8 cellular contexts compared by ENCODE assay signal in the genomic region with DNA sequence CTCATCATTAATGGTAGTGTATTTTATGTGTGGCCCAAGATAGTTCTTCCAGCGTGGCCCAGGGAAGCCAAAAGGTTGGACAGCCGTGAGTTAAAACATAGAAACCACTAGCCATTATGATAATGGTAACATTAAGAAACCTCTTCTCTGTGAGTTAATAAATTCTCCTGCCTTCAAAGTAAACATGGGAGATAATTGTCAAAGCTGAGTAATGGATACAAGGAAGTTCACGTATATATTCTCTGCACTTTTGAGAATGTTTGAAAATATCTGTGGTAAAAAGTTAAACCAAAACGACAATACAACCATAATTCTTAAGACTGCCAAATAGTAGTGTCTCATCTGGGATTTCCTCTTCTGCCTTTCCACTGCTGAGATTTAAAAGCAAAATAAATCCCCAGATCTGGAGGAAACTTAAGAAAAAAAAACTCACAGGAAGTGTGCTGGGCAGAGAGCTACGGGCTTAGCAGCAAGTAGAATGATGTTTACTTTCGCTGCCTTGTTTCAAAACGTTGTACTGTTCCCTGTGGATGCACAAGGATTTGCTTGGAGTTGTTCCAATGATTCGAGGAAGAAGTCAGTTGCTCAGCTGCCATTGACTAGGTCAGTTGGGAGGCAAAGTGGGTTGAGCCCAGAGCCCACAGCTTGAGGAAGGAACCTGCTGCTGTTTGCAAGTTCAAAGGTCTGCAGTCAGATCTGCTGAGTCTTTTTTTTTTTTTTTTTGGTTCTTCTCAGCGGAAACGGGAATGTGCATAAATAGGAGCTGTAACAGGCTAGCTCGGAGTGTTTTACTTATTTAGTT. TPM values are rescaled to one million over a fixed set of nuclear protein-coding genes. Genes with fewer than 3 reads are reported as not detected.
DNase-seq lines count a peak whose midpoint lies in the region; ATAC-seq and TF ChIP-seq lines count a peak whose summit lies in the region.

No MANE protein-coding gene starts in this region.

- no peaks in the 10 kb centered on the region for H3K27me3 ChIP-seq in thymus (ENCODE audit: control insufficient read depth, insufficient read depth)

- TF ChIP-seq CTCF in choroid plexus epithelial cell (conservative IDR thresholded peaks at IDR 0.05; ENCODE audit: low read depth, low read length): peak; percentile 1

- 27% methylated on average over 11 of the region's 11 CpGs for WGBS in thymus

- peak overlapping the region; percentile 88 for H3K4me3 ChIP-seq in choroid plexus epithelial cell (ENCODE audit: low read depth, low read length)
- H3K4me3 ChIP-seq in thymus (ENCODE audit: low read length): peak overlapping the region; percentile 33

- H3K27ac ChIP-seq in thymus (ENCODE audit: low read depth): peak overlapping the region; percentile 94

- peaks cover 22% of the 10 kb centered on the region for H3K4me1 ChIP-seq in thymus (ENCODE audit: control insufficient read depth, insufficient read depth, low read length)

- peak; percentile 46 for DNase-seq in COLO668 (lab: John Stamatoyannopoulos, UW; ENCODE audit: unreplicated experiment)
- peak; percentile 92 for DNase-seq in HT-29 (ENCODE audit: low spot score)
- DNase-seq in RKO (ENCODE audit: low spot score): peak; percentile 73
- DNase-seq in choroid plexus epithelial cell (ENCODE audit: low read depth): peak; percentile 94
- DNase-seq in lung microvascular endothelial cell (ENCODE audit: low read depth in 2 of 2): peak; percentile 58 to 96

- peaks cover 3% of the 10 kb centered on the region for H3K36me3 ChIP-seq in thymus (ENCODE audit: control insufficient read depth, insufficient read depth)

- no peaks in the 10 kb centered on the region for H3K9me3 ChIP-seq in thymus (ENCODE audit: control insufficient read depth)

- ATAC-seq in GM19395 (IDR thresholded peaks at IDR 0.05; ENCODE audit: unreplicated experiment): no peak
- no peak for ATAC-seq in HG02763 (IDR thresholded peaks at IDR 0.05; ENCODE audit: unreplicated experiment)

RNA-seq across cellular contexts. Expression of gene TPCN1, which starts 1.7 kb away (rescaled TPM):
- total RNA-seq in HT-29 (2014; rRNA removed; shearing (Covaris generic)): 23.8 and 36.3 TPM in 2 replicates
- total RNA-seq in lung microvascular endothelial cell: 3.8 and 4.6 TPM in 2 replicates
- 16.7 TPM for polyA plus RNA-seq in thymus

RNA-seq across cellular contexts. Expression of gene RITA1, which starts 37.4 kb away (rescaled TPM):
- 52.1 and 53.0 TPM in 2 replicates for total RNA-seq in HT-29 (2014; rRNA removed; shearing (Covaris generic))
- 13.1 and 15.9 TPM in 2 replicates for total RNA-seq in lung microvascular endothelial cell
- polyA plus RNA-seq in thymus: 8.5 TPM

RNA-seq across cellular contexts. Expression of gene DDX54, which starts 37.7 kb away (rescaled TPM):
- 100 and 105 TPM in 2 replicates for total RNA-seq in HT-29 (2014; rRNA removed; shearing (Covaris generic))
- total RNA-seq in lung microvascular endothelial cell: 30.2 and 31.4 TPM in 2 replicates
- 49.8 TPM for polyA plus RNA-seq in thymus
